ENCODE assay signal across 28 cellular contexts in the genomic region with DNA sequence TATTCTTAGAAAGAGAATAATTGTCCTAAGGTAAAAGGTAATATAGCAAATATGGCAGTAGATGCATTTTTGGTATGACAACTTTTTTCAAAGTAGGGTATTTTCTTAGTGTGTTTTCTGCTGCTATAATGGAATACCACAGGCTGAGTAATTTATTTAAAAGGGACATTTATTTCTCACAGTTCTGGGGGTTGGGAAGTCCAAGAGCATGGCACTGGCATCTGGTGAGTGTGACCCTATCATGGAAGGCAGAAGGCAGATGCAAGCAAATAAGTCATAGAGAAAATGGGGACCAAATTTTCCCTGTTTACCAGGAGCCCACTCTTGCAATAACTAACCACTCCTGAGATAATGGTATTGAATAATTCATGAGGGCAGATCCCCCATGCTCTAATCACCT.
DNase-seq lines count a peak whose midpoint lies in the region; ATAC-seq, FAIRE-seq and TF ChIP-seq lines count a peak whose summit lies in the region.
"Had no signal": no experiment of that assay in that cellular context is flagged by ENCODE, and none has a peak within 500 bp of the region (broad histone marks: within the 10 kb centered on the region; RNA-seq: fewer than 3 reads in every experiment).

No MANE protein-coding gene starts in this region.

- no peak for TF ChIP-seq RAD21 in HepG2 (CRISPR knock-in tag; IDR thresholded peaks at IDR 0.05)

- no peak overlapping the region for H3K4me2 ChIP-seq in HepG2 (ENCODE audit: low read depth, low read length)
- H3K4me2 ChIP-seq: A549; BLaER1; BLaER1 treated with 17β-estradiol and CSF1 and Interleukin-3, amounts not matched to agents 10 nM and 100 nM had no signal

- no peaks in the 10 kb centered on the region for H4K20me1 ChIP-seq in HepG2 (ENCODE audit: insufficient read depth, low read length)
- H4K20me1 ChIP-seq: BLaER1; BLaER1 treated with 17β-estradiol and CSF1 and Interleukin-3, amounts not matched to agents 10 nM and 100 nM had no signal

- ATAC-seq in HepG2 = no peak
- ATAC-seq in right lobe of liver = no peak
- ATAC-seq: A549; CD8-positive, alpha-beta T cell had no signal

- no peaks in the 10 kb centered on the region for H3K36me3 ChIP-seq in HepG2 (replicated peaks in 1 of 2; ENCODE audit: control insufficient read depth in 1 of 2, insufficient read depth in 2 of 2, low read length in 2 of 2)
- H3K36me3 ChIP-seq in right lobe of liver = no peaks in the 10 kb centered on the region
- H3K36me3 ChIP-seq: BE2C; BLaER1; BLaER1 treated with 17β-estradiol and CSF1 and Interleukin-3, amounts not matched to agents 10 nM and 100 nM had no signal

- no peaks in the 10 kb centered on the region for H3K79me2 ChIP-seq in HepG2 (ENCODE audit: insufficient read depth, low read length)

- in situ Hi-C loops in HepG2 (cut with HindIII; ENCODE audit: extremely low pct_ligation_motif_present, low pct_unique_long_range_greater_than_20kb) = no loop called here

- no peak for TF ChIP-seq CTCF in HepG2 (CRISPR knock-in tag; IDR thresholded peaks at IDR 0.05)
- no peak for TF ChIP-seq CTCF in right lobe of liver (IDR thresholded peaks at IDR 0.05)

- CTCF ChIA-PET in HepG2 (lab: Yijun Ruan, JAX; ENCODE audit: low intra/inter-chr PET ratio, low total read pairs) = no interaction called here

- intact Hi-C loops in HepG2 (cut with micrococcal nuclease; ENCODE audit: unreplicated experiment) (no loop called here), right lobe of liver (cut with DNase I) (no loop called here)

- no peak for TF ChIP-seq EP300 in HepG2 (IDR thresholded peaks at IDR 0.05; ENCODE audit: low read depth in 2 of 2, low read length in 2 of 2)
- no peak for TF ChIP-seq EP300 in HepG2 (CRISPR knock-in tag; IDR thresholded peaks at IDR 0.05; ENCODE audit: borderline replicate concordance)

- H3K4me3 ChIP-seq in HepG2 (replicated peaks in 1 of 3; ENCODE audit: insufficient read depth in 1 of 3, low read depth in 2 of 3, low read length in 3 of 3) (no peak overlapping the region), right lobe of liver (no peak overlapping the region)
- H3K4me3 ChIP-seq: A549; BLaER1; BLaER1 treated with 17β-estradiol and CSF1 and Interleukin-3, amounts not matched to agents 10 nM and 100 nM had no signal

- H2AFZ ChIP-seq in HepG2 (ENCODE audit: low read length) = no peak overlapping the region

- FAIRE-seq in HepG2 (lab: Jason Lieb, UNC) = no peak
- FAIRE-seq: A549, D721Med had no signal

- no peaks in the 10 kb centered on the region for H3K4me1 ChIP-seq in HepG2 (ENCODE audit: insufficient read depth, low read length)
- H3K4me1 ChIP-seq in right lobe of liver = no peaks in the 10 kb centered on the region
- H3K4me1 ChIP-seq: A549; BLaER1; BLaER1 treated with 17β-estradiol and CSF1 and Interleukin-3, amounts not matched to agents 10 nM and 100 nM; Caco-2 had no signal

- no peaks in the 10 kb centered on the region; a peak in 1 of 5 replicates for H3K27me3 ChIP-seq in HepG2 (ENCODE audit: control insufficient read depth in 1 of 2, insufficient read depth in 2 of 2, low read length in 2 of 2)
- H3K27me3 ChIP-seq in right lobe of liver = no peaks in the 10 kb centered on the region
- H3K27me3 ChIP-seq: BE2C; BLaER1; BLaER1 treated with 17β-estradiol and CSF1 and Interleukin-3, amounts not matched to agents 10 nM and 100 nM had no signal

- no peak overlapping the region for H3K9ac ChIP-seq in HepG2 (ENCODE audit: insufficient read depth, low read depth, low read length)
- H3K9ac ChIP-seq: BLaER1; BLaER1 treated with 17β-estradiol and CSF1 and Interleukin-3, amounts not matched to agents 10 nM and 100 nM had no signal

- POLR2A ChIA-PET in HepG2 (lab: Yijun Ruan, JAX) = no interaction called here

- BruUV-seq in HepG2 (replicated peaks; lab: Mats Ljungman, UMichigan) = no TSS peak

- no peak overlapping the region for H3K27ac ChIP-seq in HepG2 (ENCODE audit: extremely low read length, insufficient read depth, low read length)
- H3K27ac ChIP-seq in right lobe of liver = no peak overlapping the region
- H3K27ac ChIP-seq: 22Rv1; A549; BLaER1; BLaER1 treated with 17β-estradiol and CSF1 and Interleukin-3, amounts not matched to agents 10 nM and 100 nM; C4-2B had no signal

- no peak for DNase-seq in HepG2 (ENCODE audit: low spot score)
- no peak for DNase-seq in right lobe of liver
- DNase-seq: 8988T; ACHN; AML-193; BE2C; C1 segment of cervical spinal cord; Caco-2; Calu3; CD4-positive, alpha-beta memory T cell; CD4-positive, alpha-beta T cell; CD4-positive, CD25-positive, alpha-beta regulatory T cell; CD8-positive, alpha-beta memory T cell; CD8-positive, alpha-beta T cell; COR-L47; DMS 273 treated with DMSO at 0.1 percent for 48 hours; DMS153; DMS53; DMS79; DMS79 treated with DMSO at 0.1 percent for 48 hours; DND-41; EL had no signal

- no peak for TF ChIP-seq POLR2A in HepG2 (IDR thresholded peaks at IDR 0.05; ENCODE audit: insufficient read depth in 1 of 2, low read depth in 2 of 2, low read length in 2 of 2)
- TF ChIP-seq POLR2A in right lobe of liver (IDR thresholded peaks at IDR 0.05) = no peak

- peaks cover 7% of the 10 kb centered on the region; the same call in 1 of the 2 replicates for H3K9me3 ChIP-seq in HepG2 (ENCODE audit: low read length)
- H3K9me3 ChIP-seq in right lobe of liver = no peaks in the 10 kb centered on the region
- H3K9me3 ChIP-seq: A549, BE2C, BLaER1, Caco-2 had no signal

TF ChIP-seq in HepG2, 621 proteins besides CTCF, POLR2A, EP300 and RAD21:
- TF ChIP-seq ZNF709 (CRISPR knock-in tag; IDR thresholded peaks at IDR 0.05) (no peak), ZNF564 (CRISPR knock-in tag; IDR thresholded peaks at IDR 0.05) (peak; percentile 96; the same call in 1 of the 2 replicates)
TF ChIP-seq in HepG2: peak in this region for 1.
